ENCODE assay signal across 8 cellular contexts in the genomic region with DNA sequence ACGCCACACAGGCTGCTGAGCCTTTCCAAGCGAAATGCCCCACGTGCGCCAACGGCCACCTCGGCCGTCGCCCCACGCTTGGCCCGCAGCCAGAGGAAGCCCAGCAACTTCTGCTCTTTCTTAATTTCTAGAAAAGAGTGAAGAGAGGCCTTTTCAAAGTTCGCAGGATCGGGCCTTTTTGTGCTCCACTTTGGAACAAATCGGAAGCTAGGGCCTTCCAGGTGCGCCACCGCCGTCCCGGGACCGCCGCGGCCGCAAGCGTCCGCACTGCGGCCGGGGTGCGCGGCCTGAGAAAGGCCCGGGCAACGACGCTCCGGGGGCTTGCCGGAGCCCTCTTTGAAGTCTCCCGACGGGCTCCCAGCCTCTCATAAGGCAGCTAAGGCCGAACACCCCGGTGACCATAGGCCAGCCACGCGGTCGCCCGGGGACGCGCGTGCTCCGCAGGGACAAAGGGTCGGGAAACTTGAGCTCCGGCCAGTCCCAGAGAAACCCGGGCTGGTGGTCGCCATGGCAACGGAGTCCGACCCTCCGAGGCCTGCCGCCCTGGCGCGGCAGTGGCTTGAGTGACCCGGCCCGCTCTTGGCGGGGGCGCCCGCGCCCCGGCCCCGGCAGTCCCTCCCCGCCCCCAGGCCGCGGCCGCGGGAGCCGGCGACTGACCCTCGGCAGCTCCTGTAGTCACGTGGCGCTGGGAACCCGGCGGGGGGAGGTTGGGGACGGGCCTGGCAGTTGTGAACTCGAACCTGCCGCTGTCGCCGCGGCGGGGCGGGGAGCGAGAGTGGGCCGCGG. TPM values are rescaled to one million over a fixed set of nuclear protein-coding genes. Genes with fewer than 3 reads are reported as not detected.
DNase-seq lines count a peak whose midpoint lies in the region; ATAC-seq and TF ChIP-seq lines count a peak whose summit lies in the region.

A gene (plus strand): TSS at position 725 of the 786 bp plus-strand sequence. CDS start 890 bp downstream, outside the sequence.

- peaks cover 0 to 32% (median 28%) of the 10 kb centered on the region in 9 donors for H3K36me3 ChIP-seq in heart left ventricle
- no peaks in the 10 kb centered on the region for H3K36me3 ChIP-seq in transverse colon

- peak within 1 kb of the TSS; percentile 64 to 97 (median 90) for H3K4me3 ChIP-seq in heart left ventricle
- peak within 1 kb of the TSS; percentile 70 to 90 (median 86) for H3K4me3 ChIP-seq in transverse colon

- H3K4me1 ChIP-seq in heart left ventricle (peaks cover 2 to 54% (median 27%) of the 10 kb centered on the region in 12 donors), transverse colon (peaks cover 16 to 62% (median 41%) of the 10 kb centered on the region in 4 donors)

- DNase-seq in GM10266 (ENCODE audit: extremely low spot score): peak; percentile 94
- DNase-seq in NCI-H1092 treated with DMSO at 0.1 percent for 48 hours (lab: John Stamatoyannopoulos, UW): peak; percentile 92
- DNase-seq in T-helper 1 cell: peak; percentile 60 to 80 (median 72)
- DNase-seq in heart left ventricle: peak; percentile 95 to 97 (median 96)
- DNase-seq in posterior cingulate gyrus: peak; percentile 85 to 98 (median 92)
- DNase-seq in transverse colon: peak; percentile 94

- no peak for TF ChIP-seq CTCF in GM10266 (IDR thresholded peaks at IDR 0.05; ENCODE audit: control insufficient read depth, insufficient read depth, low read depth, missing control alignments)
- TF ChIP-seq CTCF in heart left ventricle (IDR thresholded peaks at IDR 0.05): no peak
- TF ChIP-seq CTCF in transverse colon (IDR thresholded peaks at IDR 0.05): no peak

- WGBS in adipose tissue, 3 donors: 1% methylated on average over 76 to 85 of the region's 85 CpGs
- WGBS in heart left ventricle, 4 donors: 1 to 6% (median 3%) methylated on average over 21 to 85 of the region's 85 CpGs
- 0% methylated on average over 64 of the region's 85 CpGs; no CpG with 5 or more reads in 1 of the 2 donors for WGBS in transverse colon (ENCODE audit: low coverage in 1 of 2), 2 donors

- in situ Hi-C loops in transverse colon (cut with MboI; ENCODE audit: low pct_ligation_motif_present in 1 of 4, low pct_unique_long_range_greater_than_20kb in 1 of 4, low sequenced_read_pairs in 3 of 4): no loop called here

- peak in 1 of 2 donors; percentile 52 for TF ChIP-seq POLR2A in heart left ventricle (IDR thresholded peaks at IDR 0.05)
- TF ChIP-seq POLR2A in transverse colon (IDR thresholded peaks at IDR 0.05): peak; percentile 46

- intact Hi-C loops in heart left ventricle (cut with DNase I): loop anchor here in 6 of 10 donors (1.0 to 5.0 kb wide), 6 partner anchors 34 to 659 kb away; a partner anchor contains a TSS
- intact Hi-C loops in posterior cingulate gyrus (cut with DNase I): no loop called here
- intact Hi-C loops in transverse colon (cut with DNase I; ENCODE audit: low total_unique reads): no loop called here

- peak within 1 kb of the TSS; percentile 34 for H3K27ac ChIP-seq in adipose tissue (ENCODE audit: low read depth, low read length)
- peak within 1 kb of the TSS; percentile 90 to 99 (median 97) for H3K27ac ChIP-seq in heart left ventricle
- H3K27ac ChIP-seq in transverse colon: peak within 1 kb of the TSS; percentile 93 to 99 (median 97)

- H3K9me3 ChIP-seq in heart left ventricle (no peaks in the 10 kb centered on the region), transverse colon (no peaks in the 10 kb centered on the region)

- H3K27me3 ChIP-seq in heart left ventricle: no peaks in the 10 kb centered on the region
- no peaks in the 10 kb centered on the region for H3K27me3 ChIP-seq in transverse colon

- ATAC-seq in HG02571 (IDR thresholded peaks at IDR 0.05; ENCODE audit: unreplicated experiment) (peak; percentile 53), heart left ventricle (peak; percentile 78 to 90 (median 84))

- peak; percentile 33 for TF ChIP-seq EP300 in transverse colon (IDR thresholded peaks at IDR 0.05; ENCODE audit: low read depth)

RNA-seq across cellular contexts. Expression of the gene that starts here (rescaled TPM):
- polyA plus RNA-seq in adipose tissue: 10 to 100 TPM; 23.1 to 64.3 (median 59.3) TPM
- total RNA-seq in heart left ventricle: 100 to 1,000 TPM in 5 of 9 donors, 10 to 100 TPM in 4; 90.4 to 141 (median 100) TPM
- 10 to 100 TPM; 49.8 to 79.6 TPM for polyA plus RNA-seq in heart left ventricle
- 100 to 1,000 TPM; 182 to 414 (median 247) TPM for total RNA-seq in transverse colon

Comparison
In these comparisons a context has a peak if more than half of its experiments do, and no peak if none do; other contexts are left out.
1. Peak in every context shown above with its lines: DNase-seq, ATAC-seq, H3K4me3 ChIP-seq and H3K27ac ChIP-seq.
2. H3K27ac ChIP-seq: peak in every context shown above with its lines; median percentile 97 in heart left ventricle; 97 in transverse colon; 34 in adipose tissue.
3. intact Hi-C loops: an anchor here in heart left ventricle (1.0 to 5.0 kb wide); none called in posterior cingulate gyrus and transverse colon.